In genomic region chr3:67790043-67790442, GRCh38 we compare ENCODE assay signal across 8 cellular contexts.
A peak's percentile ranks its signal among the peaks of the same experiment; 100 is the strongest.
DNase-seq lines count a peak whose midpoint lies in the region; ATAC-seq and TF ChIP-seq lines count a peak whose summit lies in the region.

No MANE protein-coding gene starts in this region.

- CTCF ChIA-PET in WTC11 (lab: Charles Lee): interaction anchor here (1.0 to 1.9 kb wide), 5 partner anchors 405 to 852 kb away, joined by 3 to 7 read pairs (median 3); no protein-coding TSS in a partner anchor

- ATAC-seq in GM21529 (IDR thresholded peaks at IDR 0.05; ENCODE audit: unreplicated experiment) (peak; percentile 92), WTC11 (peak; percentile 100)
- peak; percentile 71 for ATAC-seq in central memory CD8-positive, alpha-beta T cell (replicated peaks; ENCODE audit: extremely low read depth, poor library complexity, severe bottlenecking)
- peak; percentile 84 for ATAC-seq in stimulated activated effector memory CD8-positive, alpha-beta T cell treated with anti-CD3 and anti-CD28 coated beads, Interleukin-12 subunit alpha, Interleukin-12 subunit beta, amount 100 ng/mL, for 72 hours

- H3K36me3 ChIP-seq in mesenchymal stem cell (ENCODE audit: control insufficient read depth in 1 of 2, insufficient read depth in 2 of 2, low read depth in 1 of 2, low read length in 2 of 2): no peaks in the 10 kb centered on the region

- peaks cover 8% of the 10 kb centered on the region for H3K4me1 Mint-ChIP-seq in WTC11
- no peaks in the 10 kb centered on the region for H3K4me1 Mint-ChIP-seq in central memory CD8-positive, alpha-beta T cell
- no peaks in the 10 kb centered on the region for H3K4me1 Mint-ChIP-seq in stimulated activated effector memory CD8-positive, alpha-beta T cell treated with anti-CD3 and anti-CD28 coated beads, Interleukin-12 subunit alpha, Interleukin-12 subunit beta, amount 100 ng/mL, for 72 hours

- H3K9me3 Mint-ChIP-seq in WTC11: peaks cover 17% of the 10 kb centered on the region
- peaks cover 10% of the 10 kb centered on the region for H3K9me3 Mint-ChIP-seq in central memory CD8-positive, alpha-beta T cell
- peaks cover 7% of the 10 kb centered on the region for H3K9me3 Mint-ChIP-seq in stimulated activated effector memory CD8-positive, alpha-beta T cell treated with anti-CD3 and anti-CD28 coated beads, Interleukin-12 subunit alpha, Interleukin-12 subunit beta, amount 100 ng/mL, for 72 hours

- H3K9me3 ChIP-seq in mesenchymal stem cell (ENCODE audit: control insufficient read depth, low read length): no peaks in the 10 kb centered on the region

- TF ChIP-seq CTCF in WTC11 (IDR thresholded peaks at IDR 0.05): peak; percentile 75

- no peak overlapping the region for H3K4me3 ChIP-seq in Jurkat, Clone E6-1 (ENCODE audit: low read length)
- H3K4me3 ChIP-seq in mesenchymal stem cell (ENCODE audit: insufficient read depth in 1 of 2, low read depth in 1 of 2, low read length in 2 of 2): no peak overlapping the region

- no peak overlapping the region for H2BK5ac ChIP-seq in mesenchymal stem cell (ENCODE audit: low read depth, low read length, poor library complexity, severe bottlenecking)

- no peaks in the 10 kb centered on the region for H3K4me1 ChIP-seq in mesenchymal stem cell (ENCODE audit: control insufficient read depth, insufficient read depth, low read depth, low read length)

- WGBS in mesenchymal stem cell: 30% methylated on average over 2 of the region's 2 CpGs

- no peak overlapping the region for H3K14ac ChIP-seq in mesenchymal stem cell (ENCODE audit: low read length in 2 of 2)

- H3K79me1 ChIP-seq in mesenchymal stem cell (replicated peaks; ENCODE audit: low read length, poor library complexity, severe bottlenecking): no peaks in the 10 kb centered on the region

- no peak overlapping the region for H4K91ac ChIP-seq in mesenchymal stem cell (ENCODE audit: low read length)

- H3K27ac ChIP-seq in mesenchymal stem cell (ENCODE audit: low read length, poor library complexity, severe bottlenecking): no peak overlapping the region

- no peak overlapping the region for H3K4me2 ChIP-seq in mesenchymal stem cell (ENCODE audit: low read length, poor library complexity, severe bottlenecking)

- H2AK5ac ChIP-seq in mesenchymal stem cell (ENCODE audit: low read length, severe bottlenecking): no peak overlapping the region

- no peak overlapping the region for H2BK15ac ChIP-seq in mesenchymal stem cell (ENCODE audit: low read depth, poor library complexity, severe bottlenecking)

- H3K9ac ChIP-seq in mesenchymal stem cell (ENCODE audit: low read length): no peak overlapping the region

- H3K23ac ChIP-seq in mesenchymal stem cell (ENCODE audit: low read length in 2 of 2): no peak overlapping the region

- DNase-seq in ELR (ENCODE audit: low read depth): peak; percentile 66
- DNase-seq in Jurkat, Clone E6-1 (ENCODE audit: low read depth, low spot score): peak; percentile 58
- peak; percentile 75 for DNase-seq in WTC11 (ENCODE audit: low spot score)
- DNase-seq in central memory CD8-positive, alpha-beta T cell (ENCODE audit: low spot score in 2 of 2): peak; percentile 39 to 46
- DNase-seq in mesenchymal stem cell: peak; percentile 54
- DNase-seq in stimulated activated effector memory CD8-positive, alpha-beta T cell treated with anti-CD3 and anti-CD28 coated beads, Interleukin-12 subunit alpha, Interleukin-12 subunit beta, amount 100 ng/mL, for 72 hours (ENCODE audit: low spot score in 2 of 2): peak; percentile 38 to 76
- DNase-seq in cortex of kidney (lab: John Stamatoyannopoulos, UW): no peak

- H3K4ac ChIP-seq in mesenchymal stem cell (ENCODE audit: low read depth in 1 of 2, low read length in 2 of 2): no peak overlapping the region

- no peak overlapping the region for H3K18ac ChIP-seq in mesenchymal stem cell (ENCODE audit: low read depth in 1 of 2, low read length in 2 of 2)

- H3K36me3 Mint-ChIP-seq in WTC11: peaks cover 8% of the 10 kb centered on the region
- H3K36me3 Mint-ChIP-seq in central memory CD8-positive, alpha-beta T cell (ENCODE audit: insufficient read depth): no peaks in the 10 kb centered on the region
- H3K36me3 Mint-ChIP-seq in stimulated activated effector memory CD8-positive, alpha-beta T cell treated with anti-CD3 and anti-CD28 coated beads, Interleukin-12 subunit alpha, Interleukin-12 subunit beta, amount 100 ng/mL, for 72 hours: no peaks in the 10 kb centered on the region

- H3K27ac Mint-ChIP-seq in WTC11: no peak overlapping the region
- no peak overlapping the region for H3K27ac Mint-ChIP-seq in central memory CD8-positive, alpha-beta T cell (ENCODE audit: low read depth)
- no peak overlapping the region for H3K27ac Mint-ChIP-seq in stimulated activated effector memory CD8-positive, alpha-beta T cell treated with anti-CD3 and anti-CD28 coated beads, Interleukin-12 subunit alpha, Interleukin-12 subunit beta, amount 100 ng/mL, for 72 hours

- no peak overlapping the region for H2AFZ ChIP-seq in mesenchymal stem cell (ENCODE audit: low read depth, low read length)

- no peak overlapping the region for H2BK120ac ChIP-seq in mesenchymal stem cell (ENCODE audit: low read depth, low read length)

- no peak overlapping the region for H3K4me3 Mint-ChIP-seq in WTC11
- no peak overlapping the region for H3K4me3 Mint-ChIP-seq in central memory CD8-positive, alpha-beta T cell
- no peak overlapping the region for H3K4me3 Mint-ChIP-seq in stimulated activated effector memory CD8-positive, alpha-beta T cell treated with anti-CD3 and anti-CD28 coated beads, Interleukin-12 subunit alpha, Interleukin-12 subunit beta, amount 100 ng/mL, for 72 hours

- POLR2A ChIA-PET in WTC11 (lab: Charles Lee): no interaction called here

- H4K8ac ChIP-seq in mesenchymal stem cell (ENCODE audit: low read length): no peak overlapping the region

- H3K27me3 Mint-ChIP-seq in WTC11 (ENCODE audit: low read depth): no peaks in the 10 kb centered on the region
- H3K27me3 Mint-ChIP-seq in central memory CD8-positive, alpha-beta T cell: peaks cover 14% of the 10 kb centered on the region

- no peak overlapping the region for H2BK12ac ChIP-seq in mesenchymal stem cell (ENCODE audit: low read length in 2 of 2)

- no peaks in the 10 kb centered on the region for H3K27me3 ChIP-seq in mesenchymal stem cell (ENCODE audit: control insufficient read depth in 1 of 2, insufficient read depth in 1 of 2, low read length in 2 of 2)

TF ChIP-seq in WTC11, 78 proteins besides CTCF, POLR2A, EP300 and RAD21:
- TF ChIP-seq NR2C2 (CRISPR knock-in tag; IDR thresholded peaks at IDR 0.05): no peak
